ENCODE assay signal across 19 cellular contexts in genomic region chr15:33138000-33138399, GRCh38. TPM values are rescaled to one million over a fixed set of nuclear protein-coding genes. Genes with fewer than 3 reads are reported as not detected.
A peak's percentile ranks its signal among the peaks of the same experiment; 100 is the strongest.
DNase-seq lines count a peak whose midpoint lies in the region; ATAC-seq and TF ChIP-seq lines count a peak whose summit lies in the region.
"Had no signal": no experiment of that assay in that cellular context is flagged by ENCODE, and none has a peak within 500 bp of the region (broad histone marks: within the 10 kb centered on the region; RNA-seq: fewer than 3 reads in every experiment).

No MANE protein-coding gene starts in this region.

- H3K79me1 ChIP-seq in IMR-90 (ENCODE audit: low read depth in 1 of 2, low read length in 2 of 2) = peaks cover 0 to 3% of the 10 kb centered on the region in 2 experiments; a peak in 2 of 4 replicates

- no peak overlapping the region for H2BK120ac ChIP-seq in IMR-90 (ENCODE audit: low read depth, low read length)

- H4K5ac ChIP-seq in IMR-90 (ENCODE audit: low read depth, low read length) = no peak overlapping the region

- no peak overlapping the region for H3K18ac ChIP-seq in IMR-90 (ENCODE audit: low read depth, low read length)

- H4K20me1 ChIP-seq in IMR-90 (ENCODE audit: insufficient read depth, low read length) = no peaks in the 10 kb centered on the region

- H3K9me3 ChIP-seq in IMR-90 (ENCODE audit: control insufficient read depth, insufficient read depth, low read length) = no peaks in the 10 kb centered on the region
- H3K9me3 ChIP-seq: MG63, Peyer's patch had no signal

- H3K27me3 ChIP-seq in IMR-90 (ENCODE audit: control insufficient read depth, insufficient read depth, low read length) = peaks cover 3% of the 10 kb centered on the region
- H3K27me3 ChIP-seq: MG63, Peyer's patch had no signal

- intact Hi-C loops in IMR-90 (cut with micrococcal nuclease) = loop anchor here (10.0 kb wide), 1 partner anchor 273 kb away; no protein-coding TSS in a partner anchor

- POLR2A ChIA-PET in IMR-90 (lab: Charles Lee; ENCODE audit: unreplicated experiment) = no interaction called here

- no peak overlapping the region for H2AK5ac ChIP-seq in IMR-90 (ENCODE audit: low read depth, low read length)

- no peak overlapping the region for H3K4me3 ChIP-seq in IMR-90 (ENCODE audit: insufficient read depth, low read depth, low read length)
- H3K4me3 ChIP-seq: MG63, Peyer's patch, SK-N-MC had no signal

- dilution Hi-C loops in IMR-90 (cut with HindIII; ENCODE audit: low sequenced_read_pairs, unreplicated experiment) = no loop called here

- ATAC-seq in IMR-90 (ENCODE audit: low read depth) = peak; percentile 56
- no peak for ATAC-seq in HG03108 (IDR thresholded peaks at IDR 0.05; ENCODE audit: unreplicated experiment)
- no peak for ATAC-seq in GM21526 (IDR thresholded peaks at IDR 0.05; ENCODE audit: low FRiP score, unreplicated experiment)
- ATAC-seq: Right ventricle myocardium inferior had no signal

- TF ChIP-seq POLR2A in IMR-90 (IDR thresholded peaks at IDR 0.05; ENCODE audit: low read depth, low read length) = no peak

- peaks cover 8% of the 10 kb centered on the region for H3K4me1 ChIP-seq in IMR-90 (ENCODE audit: control insufficient read depth, insufficient read depth, low read length)

- H2BK20ac ChIP-seq in IMR-90 (ENCODE audit: low read depth, low read length) = no peak overlapping the region

- H3K9ac ChIP-seq in IMR-90 (ENCODE audit: low read depth, low read length) = no peak overlapping the region

- H3K56ac ChIP-seq in IMR-90 (ENCODE audit: extremely low read depth, insufficient read depth, low read length) = no peak overlapping the region

- no peak overlapping the region for H4K8ac ChIP-seq in IMR-90 (ENCODE audit: low read depth in 2 of 2, low read length in 2 of 2)

- no peak overlapping the region for H2BK5ac ChIP-seq in IMR-90 (ENCODE audit: low read depth, low read length, poor library complexity, severe bottlenecking)

- no peak overlapping the region for H4K91ac ChIP-seq in IMR-90 (ENCODE audit: insufficient read depth, low read depth, low read length)

- WGBS in IMR-90 (ENCODE audit: extremely low coverage in 2 of 2, insufficient read length in 1 of 2), 2 experiments = no CpG with 5 or more reads among the region's 3 CpGs

- H3K4me2 ChIP-seq in IMR-90 (ENCODE audit: low read depth, low read length) = peak overlapping the region; percentile 17; the same call in 1 of the 2 replicates

- H3K4ac ChIP-seq in IMR-90 (ENCODE audit: low read depth, low read length) = no peak overlapping the region

- DNase-seq in DMS153 (lab: John Stamatoyannopoulos, UW) (peak; percentile 2), DMS153 treated with DMSO at 0.1 percent for 48 hours (lab: John Stamatoyannopoulos, UW; ENCODE audit: unreplicated experiment) (no peak), IMR-90 (peak; percentile 63), NCI-H69 (lab: John Stamatoyannopoulos, UW) (peak; percentile 26), foreskin melanocyte (peak; percentile 78), midbrain (lab: John Stamatoyannopoulos, UW) (no peak)
- DNase-seq: CD4-positive, alpha-beta memory T cell; DND-41; HFFc6; MG63; NCI-H1105; NCI-H1930; NCI-H2227 treated with DMSO at 0.1 percent for 48 hours; Peyer's patch had no signal

- CTCF ChIA-PET in IMR-90 (lab: Yijun Ruan, JAX) = no interaction called here

- in situ Hi-C loops in IMR-90 (cut with MboI; ENCODE audit: low sequenced_read_pairs) = no loop called here

- H2AK9ac ChIP-seq in IMR-90 (replicated peaks; ENCODE audit: low read depth, low read length, poor library complexity) = no peak overlapping the region

- H3K23ac ChIP-seq in IMR-90 (ENCODE audit: low read depth, low read length) = no peak overlapping the region

- H2BK15ac ChIP-seq in IMR-90 (ENCODE audit: low read depth, low read length) = no peak overlapping the region

- no peak overlapping the region for H2AFZ ChIP-seq in IMR-90 (replicated peaks; ENCODE audit: low read length, poor library complexity)

- no peak for TF ChIP-seq RAD21 in IMR-90 (IDR thresholded peaks at IDR 0.05; ENCODE audit: low read length)

- H3K36me3 ChIP-seq in IMR-90 (ENCODE audit: control insufficient read depth, insufficient read depth, low read length) = no peaks in the 10 kb centered on the region
- H3K36me3 ChIP-seq: MG63, Peyer's patch had no signal

- H3K14ac ChIP-seq in IMR-90 (replicated peaks; ENCODE audit: low read depth, low read length) = no peak overlapping the region

- no peak overlapping the region for H3K27ac ChIP-seq in IMR-90 (ENCODE audit: insufficient read depth, low read length)
- H3K27ac ChIP-seq: 22Rv1, Peyer's patch, SK-N-MC had no signal

- H3K9me1 ChIP-seq in IMR-90 (ENCODE audit: insufficient read depth, low read length) = peaks cover 3% of the 10 kb centered on the region; the same call in 1 of the 2 replicates

- TF ChIP-seq CTCF in IMR-90 (conservative IDR thresholded peaks at IDR 0.05; ENCODE audit: low read depth, low read length) = no peak

- no TSS peak for BruUV-seq in IMR-90 (replicated peaks; lab: Mats Ljungman, UMichigan)

TF ChIP-seq in IMR-90, 13 proteins besides CTCF, POLR2A, EP300 and RAD21:
- peak; percentile 89 for TF ChIP-seq MAFK (IDR thresholded peaks at IDR 0.05; ENCODE audit: low read depth, low read length)
- TF ChIP-seq, protein P1, sequence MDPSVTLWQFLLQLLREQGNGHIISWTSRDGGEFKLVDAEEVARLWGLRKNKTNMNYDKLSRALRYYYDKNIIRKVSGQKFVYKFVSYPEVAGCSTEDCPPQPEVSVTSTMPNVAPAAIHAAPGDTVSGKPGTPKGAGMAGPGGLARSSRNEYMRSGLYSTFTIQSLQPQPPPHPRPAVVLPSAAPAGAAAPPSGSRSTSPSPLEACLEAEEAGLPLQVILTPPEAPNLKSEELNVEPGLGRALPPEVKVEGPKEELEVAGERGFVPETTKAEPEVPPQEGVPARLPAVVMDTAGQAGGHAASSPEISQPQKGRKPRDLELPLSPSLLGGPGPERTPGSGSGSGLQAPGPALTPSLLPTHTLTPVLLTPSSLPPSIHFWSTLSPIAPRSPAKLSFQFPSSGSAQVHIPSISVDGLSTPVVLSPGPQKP (IDR thresholded peaks at IDR 0.05; ENCODE audit: borderline replicate concordance, low read depth, low read length) = no peak
- TF ChIP-seq RFX5 (IDR thresholded peaks at IDR 0.05; ENCODE audit: low read depth, low read length) = no peak
- no peak for TF ChIP-seq RCOR1 (IDR thresholded peaks at IDR 0.05; ENCODE audit: insufficient replicate concordance, low read length)
- peak; percentile 70 for TF ChIP-seq BHLHE40 (IDR thresholded peaks at IDR 0.05; ENCODE audit: low read depth, low read length)
- TF ChIP-seq SMC3 (IDR thresholded peaks at IDR 0.05; ENCODE audit: low read depth, low read length) = no peak
TF ChIP-seq in IMR-90: peak in this region for 2.

RNA-seq across cellular contexts. Expression of gene FMN1, which starts 56.5 kb away (rescaled TPM):
- 17.6 and 29.4 TPM in 2 replicates for total RNA-seq in IMR-90 (2012; rRNA removed)
- polyA plus RNA-seq in IMR-90 (2012; rRNA removed) = 6.4 and 7.3 TPM in 2 replicates
- 1.3 and 2.7 TPM in 2 replicates for polyA plus RNA-seq in IMR-90 (2012; cell fraction: cytosol; rRNA removed)
- 3.5 and 18.2 TPM in 2 replicates for polyA plus RNA-seq in IMR-90 (2012; cell fraction: nucleus; rRNA removed; ENCODE audit: low replicate concordance)

Comparison
In these comparisons a context has a peak if more than half of its experiments do, and no peak if none do; other contexts are left out.
1. DNase-seq: peak in DMS153 (single experiment), IMR-90 (single experiment), NCI-H69 (single experiment) and foreskin melanocyte (single experiment); none in DMS153 treated with DMSO at 0.1 percent for 48 hours (single experiment) and midbrain (single experiment).